22 cellular contexts compared by ENCODE assay signal in the genomic region with DNA sequence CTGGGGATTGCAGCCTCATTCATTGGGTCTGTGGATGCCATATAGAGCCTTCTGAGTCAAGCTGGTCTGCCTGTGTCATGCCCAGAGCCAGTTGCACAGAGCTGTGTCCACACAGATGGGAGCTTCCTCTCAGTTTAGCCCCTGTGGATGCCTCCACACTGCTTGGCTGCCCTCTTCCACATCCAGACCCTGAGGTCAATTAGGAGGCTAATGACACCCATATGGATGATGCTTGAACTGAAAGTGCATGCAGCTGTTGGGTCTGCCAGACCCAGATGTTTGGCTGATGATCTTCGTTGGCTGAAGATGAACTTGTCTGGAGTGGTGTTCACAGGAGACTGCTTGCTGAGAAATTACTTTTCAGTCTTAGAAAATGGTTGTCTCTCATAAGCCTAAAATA.
DNase-seq lines count a peak whose midpoint lies in the region; ATAC-seq and TF ChIP-seq lines count a peak whose summit lies in the region.
"Had no signal": no experiment of that assay in that cellular context is flagged by ENCODE, and none has a peak within 500 bp of the region (broad histone marks: within the 10 kb centered on the region; RNA-seq: fewer than 3 reads in every experiment).

No MANE protein-coding gene starts in this region.

- no peaks in the 10 kb centered on the region for H3K79me2 ChIP-seq in SK-N-SH (ENCODE audit: insufficient read depth)

- H3K36me3 ChIP-seq in SK-N-SH (replicated peaks in 1 of 2; ENCODE audit: control insufficient read depth in 1 of 2, insufficient read depth in 2 of 2, low read length in 1 of 2) (no peaks in the 10 kb centered on the region), esophagus muscularis mucosa (no peaks in the 10 kb centered on the region), upper lobe of right lung (no peaks in the 10 kb centered on the region)
- H3K36me3 ChIP-seq: BLaER1 treated with 17β-estradiol and CSF1 and Interleukin-3, amounts not matched to agents 10 nM and 100 nM had no signal

- TF ChIP-seq CTCF in SK-N-SH (IDR thresholded peaks at IDR 0.05) (no peak), esophagus muscularis mucosa (IDR thresholded peaks at IDR 0.05) (no peak), fibroblast of mammary gland (conservative IDR thresholded peaks at IDR 0.05; ENCODE audit: control insufficient read depth, insufficient read depth, low read depth, low read length) (no peak), upper lobe of right lung (IDR thresholded peaks at IDR 0.05) (no peak)

- H3K4me2 ChIP-seq in SK-N-SH, result no peak overlapping the region
- H3K4me2 ChIP-seq: A549; BLaER1 treated with 17β-estradiol and CSF1 and Interleukin-3, amounts not matched to agents 10 nM and 100 nM had no signal

- no peak for TF ChIP-seq POLR2A in esophagus muscularis mucosa (IDR thresholded peaks at IDR 0.05; ENCODE audit: low read depth)

- no peaks in the 10 kb centered on the region for H4K20me1 ChIP-seq in SK-N-SH (ENCODE audit: insufficient read depth)
- H4K20me1 ChIP-seq: BLaER1 treated with 17β-estradiol and CSF1 and Interleukin-3, amounts not matched to agents 10 nM and 100 nM had no signal

- WGBS in SK-N-SH (ENCODE audit: low lambda C conversion rate), result 29% methylated on average over 1 of the region's 1 CpG
- 29% methylated on average over 1 of the region's 1 CpG for WGBS in esophagus muscularis mucosa

- TF ChIP-seq EP300 in SK-N-SH (IDR thresholded peaks at IDR 0.05; ENCODE audit: borderline replicate concordance in 1 of 2, low read depth in 1 of 2, low read length in 1 of 2) (no peak), esophagus muscularis mucosa (IDR thresholded peaks at IDR 0.05) (no peak)

- ATAC-seq in SK-N-SH treated with all-trans-retinoic acid at 6 μM for 48 hours (no peak), upper lobe of right lung (peak; percentile 30), HG03280 (IDR thresholded peaks at IDR 0.05; ENCODE audit: unreplicated experiment) (no peak)
- ATAC-seq: A549; CD8-positive, alpha-beta T cell; GM12878 had no signal

- H2AFZ ChIP-seq in SK-N-SH (ENCODE audit: low read depth), result no peak overlapping the region

- peak; percentile 33 for DNase-seq in SK-N-SH
- peak; percentile 75 for DNase-seq in esophagus muscularis mucosa (ENCODE audit: extremely low spot score)
- DNase-seq in fibroblast of mammary gland (ENCODE audit: low read depth), result peak; percentile 13
- no peak for DNase-seq in upper lobe of right lung
- DNase-seq in COR-L47 (lab: John Stamatoyannopoulos, UW), result no peak
- DNase-seq: AML-193; CD4-positive, alpha-beta T cell; CD8-positive, alpha-beta T cell; DMS 273 treated with DMSO at 0.1 percent for 48 hours; DMS153; DMS53; DMS79; DND-41; EL; GDM1 had no signal

- H3F3A ChIP-seq in SK-N-SH (replicated peaks; ENCODE audit: insufficient read depth), result no peaks in the 10 kb centered on the region

- H3K4me3 ChIP-seq in SK-N-SH (ENCODE audit: low read depth in 2 of 2, low read length in 1 of 2), result no peak overlapping the region
- H3K4me3 ChIP-seq in esophagus muscularis mucosa, result no peak overlapping the region
- H3K4me3 ChIP-seq in fibroblast of mammary gland (ENCODE audit: control insufficient read depth, low read depth, low read length), result no peak overlapping the region
- H3K4me3 ChIP-seq in upper lobe of right lung, result no peak overlapping the region
- H3K4me3 ChIP-seq: A549; BLaER1 treated with 17β-estradiol and CSF1 and Interleukin-3, amounts not matched to agents 10 nM and 100 nM; GM12878 had no signal

- H3K9me3 ChIP-seq in SK-N-SH (no peaks in the 10 kb centered on the region), esophagus muscularis mucosa (no peaks in the 10 kb centered on the region), upper lobe of right lung (no peaks in the 10 kb centered on the region)
- H3K9me3 ChIP-seq: A549; BLaER1 treated with 17β-estradiol and CSF1 and Interleukin-3, amounts not matched to agents 10 nM and 100 nM had no signal

- H3K4me1 ChIP-seq in SK-N-SH (ENCODE audit: control insufficient read depth in 1 of 2, insufficient read depth in 2 of 2, low read depth in 1 of 2, low read length in 1 of 2) (peaks cover 0 to 8% of the 10 kb centered on the region in 2 experiments; a peak in 1 of 4 replicates), esophagus muscularis mucosa (no peaks in the 10 kb centered on the region), upper lobe of right lung (no peaks in the 10 kb centered on the region)
- H3K4me1 ChIP-seq: A549; BLaER1 treated with 17β-estradiol and CSF1 and Interleukin-3, amounts not matched to agents 10 nM and 100 nM had no signal

- H3K9me2 ChIP-seq in SK-N-SH, result no peaks in the 10 kb centered on the region

- no peak overlapping the region for H3K9ac ChIP-seq in SK-N-SH
- H3K9ac ChIP-seq: BLaER1 treated with 17β-estradiol and CSF1 and Interleukin-3, amounts not matched to agents 10 nM and 100 nM had no signal

- no peaks in the 10 kb centered on the region for H3K27me3 ChIP-seq in SK-N-SH (ENCODE audit: insufficient read depth)
- H3K27me3 ChIP-seq in esophagus muscularis mucosa, result peaks cover 0 to 6% (median 0%) of the 10 kb centered on the region in 4 donors
- no peaks in the 10 kb centered on the region for H3K27me3 ChIP-seq in upper lobe of right lung
- H3K27me3 ChIP-seq: BLaER1 treated with 17β-estradiol and CSF1 and Interleukin-3, amounts not matched to agents 10 nM and 100 nM had no signal

- POLR2A ChIA-PET in SK-N-SH (lab: Yijun Ruan, JAX), result no interaction called here

- H3K27ac ChIP-seq in SK-N-SH (ENCODE audit: low read depth in 2 of 2, low read length in 1 of 2) (no peak overlapping the region), esophagus muscularis mucosa (replicated peaks in 1 of 4) (no peak overlapping the region), upper lobe of right lung (no peak overlapping the region)
- H3K27ac ChIP-seq: 22Rv1; A549; BLaER1 treated with 17β-estradiol and CSF1 and Interleukin-3, amounts not matched to agents 10 nM and 100 nM; C4-2B had no signal

- TF ChIP-seq RAD21 in SK-N-SH (IDR thresholded peaks at IDR 0.05; ENCODE audit: low read length), result no peak

- CTCF ChIA-PET in SK-N-SH (lab: Yijun Ruan, JAX), result interaction anchor here (0.8 to 1.4 kb wide), 2 partner anchors 11 to 35 kb away, joined by 3 read pairs; no protein-coding TSS in a partner anchor

- intact Hi-C loops in esophagus muscularis mucosa (cut with DNase I) (no loop called here), upper lobe of right lung (cut with DNase I) (no loop called here)

TF ChIP-seq in SK-N-SH, 30 proteins besides CTCF, POLR2A, EP300 and RAD21 (continues in another document):
- TF ChIP-seq YY1 (IDR thresholded peaks at IDR 0.05; ENCODE audit: low read depth) (no peak), RCOR1 (IDR thresholded peaks at IDR 0.05; ENCODE audit: low read length) (no peak; the same call in 1 of the 2 replicates), FOXM1 (IDR thresholded peaks at IDR 0.05; ENCODE audit: low read depth) (no peak), REST (IDR thresholded peaks at IDR 0.05; ENCODE audit: low read depth, low read length) (no peak)

TF ChIP-seq in SK-N-SH treated with all-trans-retinoic acid at 6 μM for 48 hours, 23 proteins besides CTCF, POLR2A, EP300 and RAD21:
- no peak for TF ChIP-seq CSRNP3 (CRISPR knock-in tag; IDR thresholded peaks at IDR 0.05)

Comparison
In these comparisons a context has a peak if more than half of its experiments do, and no peak if none do; other contexts are left out.
1. DNase-seq: peak in SK-N-SH (single experiment), esophagus muscularis mucosa (single experiment) and fibroblast of mammary gland (single experiment); none in upper lobe of right lung (single experiment) and COR-L47 (single experiment).